Comparison of ENCODE assay signal across 8 cellular contexts in genomic region chr19:53538378-53539109, GRCh38. TPM values are rescaled to one million over a fixed set of nuclear protein-coding genes. Genes with fewer than 3 reads are reported as not detected.
DNase-seq lines count a peak whose midpoint lies in the region; ATAC-seq and TF ChIP-seq lines count a peak whose summit lies in the region.

No MANE protein-coding gene starts in this region.

- H3K4me3 ChIP-seq in GM12864 (ENCODE audit: low read depth, low read length) (peak overlapping the region; percentile 91), astrocyte of the cerebellum (ENCODE audit: low read depth, low read length) (peak overlapping the region; percentile 68)

- ATAC-seq in HG03354 (IDR thresholded peaks at IDR 0.05; ENCODE audit: poor library complexity, severe bottlenecking, unreplicated experiment) (peak; percentile 32), left colon (peak; percentile 26)

- DNase-seq in GM12864 (ENCODE audit: low read depth) (no peak), astrocyte of the cerebellum (ENCODE audit: low read depth) (no peak), left colon (no peak), UCSD-AML1 (lab: John Stamatoyannopoulos, UW; ENCODE audit: unreplicated experiment) (no peak), NCI-H446 treated with DMSO at 0.1 percent for 48 hours (lab: John Stamatoyannopoulos, UW) (no peak)
- no peak for DNase-seq in activated CD8-positive, alpha-beta memory T cell treated with anti-CD3 and anti-CD28 coated beads, Interleukin-2, amount 50 U/mL, for 48 hours

- intact Hi-C loops in left colon (cut with DNase I, micrococcal nuclease): no loop called here

- H3K27ac ChIP-seq in temporal lobe (ENCODE audit: low read depth, low read length): peak overlapping the region; percentile 79

- in situ Hi-C loops in astrocyte of the cerebellum (cut with HindIII; ENCODE audit: low sequenced_read_pairs): no loop called here

- TF ChIP-seq CTCF in GM12864 (IDR thresholded peaks at IDR 0.05; ENCODE audit: low read depth, low read length, missing control alignments): no peak
- TF ChIP-seq CTCF in astrocyte of the cerebellum (IDR thresholded peaks at IDR 0.05; ENCODE audit: low read depth, low read length, missing control alignments): no peak

RNA-seq across cellular contexts. Expression of gene ZNF331, which starts 0.6 kb away (rescaled TPM):
- 1 to 10 TPM; 5.3 to 6.0 TPM for total RNA-seq in left colon
- total RNA-seq in temporal lobe: 18.2 TPM
